ENCODE assay signal across 8 cellular contexts in genomic region chr6:154675602-154676088, GRCh38. TPM values are rescaled to one million over a fixed set of nuclear protein-coding genes. Genes with fewer than 3 reads are reported as not detected.
DNase-seq lines count a peak whose midpoint lies in the region; ATAC-seq and TF ChIP-seq lines count a peak whose summit lies in the region.

No MANE protein-coding gene starts in this region.

- H3K27ac ChIP-seq in CD4-positive, CD25-positive, alpha-beta regulatory T cell (ENCODE audit: insufficient read depth, low read length, poor library complexity, severe bottlenecking), result no peak overlapping the region

- ATAC-seq in CD4-positive, CD25-positive, alpha-beta regulatory T cell (ENCODE audit: low read depth in 2 of 2), result peak; percentile 100
- peak; percentile 100 for ATAC-seq in GM19372 (IDR thresholded peaks at IDR 0.05; ENCODE audit: low read depth, unreplicated experiment)
- peak; percentile 100 for ATAC-seq in HG03439 (IDR thresholded peaks at IDR 0.05; ENCODE audit: unreplicated experiment)

- H3K4me1 Mint-ChIP-seq in CD4-positive, CD25-positive, alpha-beta regulatory T cell, result no peaks in the 10 kb centered on the region

- H3K27me3 Mint-ChIP-seq in CD4-positive, CD25-positive, alpha-beta regulatory T cell, result peaks cover 2% of the 10 kb centered on the region

- no peaks in the 10 kb centered on the region for H3K27me3 ChIP-seq in CD4-positive, CD25-positive, alpha-beta regulatory T cell (ENCODE audit: control insufficient read depth, insufficient read depth, low read length)
- no peaks in the 10 kb centered on the region for H3K27me3 ChIP-seq in kidney epithelial cell (ENCODE audit: control insufficient read depth, insufficient read depth, low read length)

- H3K36me3 ChIP-seq in CD4-positive, CD25-positive, alpha-beta regulatory T cell (ENCODE audit: control insufficient read depth, insufficient read depth, low read length), result no peaks in the 10 kb centered on the region
- no peaks in the 10 kb centered on the region for H3K36me3 ChIP-seq in kidney epithelial cell (ENCODE audit: control insufficient read depth, insufficient read depth, low read length)

- H3K9me3 Mint-ChIP-seq in CD4-positive, CD25-positive, alpha-beta regulatory T cell, result no peaks in the 10 kb centered on the region

- no peaks in the 10 kb centered on the region for H3K4me1 ChIP-seq in CD4-positive, CD25-positive, alpha-beta regulatory T cell (ENCODE audit: control insufficient read depth, insufficient read depth, low read length, poor library complexity, severe bottlenecking)

- no peaks in the 10 kb centered on the region for H3K9me3 ChIP-seq in CD4-positive, CD25-positive, alpha-beta regulatory T cell (ENCODE audit: control insufficient read depth in 2 of 2, low read length in 2 of 2)

- peak; percentile 99 for TF ChIP-seq CTCF in kidney epithelial cell (IDR thresholded peaks at IDR 0.05; ENCODE audit: insufficient read depth, low read length, poor library complexity, severe bottlenecking)

- H3K27ac Mint-ChIP-seq in CD4-positive, CD25-positive, alpha-beta regulatory T cell, result no peak overlapping the region

- no peaks in the 10 kb centered on the region for H3K36me3 Mint-ChIP-seq in CD4-positive, CD25-positive, alpha-beta regulatory T cell

- H3K4me3 Mint-ChIP-seq in CD4-positive, CD25-positive, alpha-beta regulatory T cell, result no peak overlapping the region

- no peak overlapping the region for H3K4me3 ChIP-seq in CD4-positive, CD25-positive, alpha-beta regulatory T cell (ENCODE audit: low read depth, low read length)
- no peak overlapping the region for H3K4me3 ChIP-seq in kidney epithelial cell (ENCODE audit: low read depth, low read length)

- DNase-seq in CD4-positive, CD25-positive, alpha-beta regulatory T cell, result peak; percentile 80 to 95 (median 88)
- DNase-seq in NCI-H446 treated with DMSO at 0.1 percent for 48 hours (lab: John Stamatoyannopoulos, UW) (peak; percentile 83), kidney epithelial cell (ENCODE audit: low read depth) (peak; percentile 80)
- peak; percentile 72 to 81 (median 74) for DNase-seq in activated CD4-positive, CD25-positive, alpha-beta regulatory T cell (lab: John Stamatoyannopoulos, UW)
- DNase-seq in central memory CD4-positive, alpha-beta T cell, result peak; percentile 84
- DNase-seq in stimulated activated CD4-positive, alpha-beta T cell treated with anti-CD3 and anti-CD28 coated beads, Interleukin-2, amount 100 ng/mL, for 4 hours (ENCODE audit: low read depth), result peak; percentile 87

RNA-seq across cellular contexts. Expression of gene SCAF8, which starts 57.6 kb away (rescaled TPM):
- 72.0 TPM for total RNA-seq in CD4-positive, CD25-positive, alpha-beta regulatory T cell
- polyA plus RNA-seq in CD4-positive, CD25-positive, alpha-beta regulatory T cell, result 10 to 100 TPM; 13.7 to 16.0 (median 14.8) TPM
- total RNA-seq in kidney epithelial cell, result 40.9 and 41.1 TPM in 2 replicates
